Comparison of ENCODE assay signal across 8 cellular contexts in genomic region chr14:101964297-101965144, GRCh38. TPM values are rescaled to one million over a fixed set of nuclear protein-coding genes. Genes with fewer than 3 reads are reported as not detected.
DNase-seq lines count a peak whose midpoint lies in the region; ATAC-seq and TF ChIP-seq lines count a peak whose summit lies in the region.

TSS of gene DYNC1H1 (plus strand) at chr14:101964573. CDS start at chr14:101964692, 119 bp downstream.

- H3K36me3 Mint-ChIP-seq in neural crest cell (ENCODE audit: low read depth) = peaks cover 6% of the 10 kb centered on the region

- peak; percentile 91 for ATAC-seq in stimulated activated naive CD8-positive, alpha-beta T cell treated with anti-CD3 and anti-CD28 coated beads, Interleukin-15, amount 100 ng/mL, for 72 hours

- H3K4me3 ChIP-seq in SJSA1 (peak within 1 kb of the TSS; percentile 95), foreskin fibroblast (ENCODE audit: low read depth in 1 of 2, low read length in 2 of 2) (peak within 1 kb of the TSS; percentile 85 to 86)

- H3K36me3 ChIP-seq in SJSA1 = peaks cover 29% of the 10 kb centered on the region

- peak within 1 kb of the TSS; percentile 67 for H3K27ac ChIP-seq in SJSA1

- peak within 1 kb of the TSS; percentile 98 for H3K4me3 Mint-ChIP-seq in neural crest cell
- peak within 1 kb of the TSS; percentile 89 to 95 for H3K4me3 Mint-ChIP-seq in stimulated activated naive CD8-positive, alpha-beta T cell treated with anti-CD3 and anti-CD28 coated beads, Interleukin-15, amount 100 ng/mL, for 72 hours

- CTCF ChIA-PET in HEK293T (lab: Yijun Ruan, JAX) = interaction anchor here (0.6 to 1.1 kb wide), 2 partner anchors 13 to 79 kb away, joined by 3 to 4 read pairs; no protein-coding TSS in a partner anchor

- peak; percentile 88 for DNase-seq in GDM1 (lab: John Stamatoyannopoulos, UW)
- DNase-seq in HEK293T (ENCODE audit: extremely low spot score) = peak; percentile 92
- DNase-seq in NAMALWA (ENCODE audit: low spot score) = peak; percentile 92
- peak; percentile 85 to 87 for DNase-seq in SJSA1 (ENCODE audit: low read depth in 1 of 2, low spot score in 2 of 2)
- DNase-seq in activated gamma-delta T cell treated with anti-CD3 and anti-CD28 coated beads, Interleukin-2, amount 50 U/mL, for 16 hours (ENCODE audit: low read depth) = peak; percentile 77
- DNase-seq in foreskin fibroblast = peak; percentile 88 to 97
- peak; percentile 79 for DNase-seq in neural crest cell (ENCODE audit: low read depth, low spot score)
- peak; percentile 87 to 89 for DNase-seq in stimulated activated naive CD8-positive, alpha-beta T cell treated with anti-CD3 and anti-CD28 coated beads, Interleukin-15, amount 100 ng/mL, for 72 hours

- H3K9me3 Mint-ChIP-seq in neural crest cell = no peaks in the 10 kb centered on the region
- no peaks in the 10 kb centered on the region for H3K9me3 Mint-ChIP-seq in stimulated activated naive CD8-positive, alpha-beta T cell treated with anti-CD3 and anti-CD28 coated beads, Interleukin-15, amount 100 ng/mL, for 72 hours

- POLR2A ChIA-PET in HEK293T (lab: Yijun Ruan, JAX) = interaction anchor here (1.1 to 1.7 kb wide), 5 partner anchors 11 to 355 kb away, joined by 3 to 12 read pairs (median 3); partner anchors contain the start of gene ZNF839

- peaks cover 36% of the 10 kb centered on the region for H3K4me1 ChIP-seq in SJSA1 (replicated peaks)

- H3K27ac Mint-ChIP-seq in neural crest cell (ENCODE audit: unreplicated experiment) = peak within 1 kb of the TSS; percentile 98
- peak within 1 kb of the TSS; percentile 94 to 95 for H3K27ac Mint-ChIP-seq in stimulated activated naive CD8-positive, alpha-beta T cell treated with anti-CD3 and anti-CD28 coated beads, Interleukin-15, amount 100 ng/mL, for 72 hours

- TF ChIP-seq CTCF in foreskin fibroblast (IDR thresholded peaks at IDR 0.05; ENCODE audit: low read depth, low read length) (no peak), neural crest cell (conservative IDR thresholded peaks at IDR 0.05) (no peak)

- H3K4me1 Mint-ChIP-seq in neural crest cell = peaks cover 45% of the 10 kb centered on the region
- peaks cover 56% of the 10 kb centered on the region for H3K4me1 Mint-ChIP-seq in stimulated activated naive CD8-positive, alpha-beta T cell treated with anti-CD3 and anti-CD28 coated beads, Interleukin-15, amount 100 ng/mL, for 72 hours

- H3K27me3 Mint-ChIP-seq in neural crest cell (ENCODE audit: low read depth) = peaks cover 2% of the 10 kb centered on the region
- no peaks in the 10 kb centered on the region for H3K27me3 Mint-ChIP-seq in stimulated activated naive CD8-positive, alpha-beta T cell treated with anti-CD3 and anti-CD28 coated beads, Interleukin-15, amount 100 ng/mL, for 72 hours

- no peaks in the 10 kb centered on the region for H3K27me3 ChIP-seq in SJSA1 (replicated peaks)

- H3K9me3 ChIP-seq in SJSA1 (replicated peaks) = no peaks in the 10 kb centered on the region; the same call in 1 of the 2 replicates

TF ChIP-seq in HEK293T, 16 proteins besides CTCF, POLR2A, EP300 and RAD21:
- TF ChIP-seq ELF4 (IDR thresholded peaks at IDR 0.05) = peak; percentile 56; the same call in 1 of the 2 replicates
- TF ChIP-seq LEF1 (IDR thresholded peaks at IDR 0.05; ENCODE audit: borderline replicate concordance) = no peak

RNA-seq across cellular contexts. Expression of gene DYNC1H1, which starts in this region (rescaled TPM):
- 180 and 253 TPM in 2 replicates for total RNA-seq in SJSA1 (2014; rRNA removed; shearing (Covaris generic))
- total RNA-seq in neural crest cell = 518 and 528 TPM in 2 replicates

Comparison
In these comparisons a context has a peak if more than half of its experiments do, and no peak if none do; other contexts are left out.
1. Peak in every context shown above with its lines: DNase-seq, ATAC-seq, H3K4me3 ChIP-seq and H3K27ac ChIP-seq.